Comparison of ENCODE assay signal across 21 cellular contexts in genomic region chr1:46218443-46218842, GRCh38. TPM values are rescaled to one million over a fixed set of nuclear protein-coding genes. Genes with fewer than 3 reads are reported as not detected.
DNase-seq lines count a peak whose midpoint lies in the region; ATAC-seq and TF ChIP-seq lines count a peak whose summit lies in the region.
"Had no signal": no experiment of that assay in that cellular context is flagged by ENCODE, and none has a peak within 500 bp of the region (broad histone marks: within the 10 kb centered on the region; RNA-seq: fewer than 3 reads in every experiment).

No MANE protein-coding gene starts in this region.

- no peaks in the 10 kb centered on the region for H3K36me3 ChIP-seq in breast epithelium

- H3K27ac ChIP-seq in breast epithelium, result peak overlapping the region; percentile 76 to 78
- H3K27ac ChIP-seq: neutrophil, right atrium auricular region had no signal

- intact Hi-C loops in breast epithelium (cut with DNase I; ENCODE audit: low total_unique reads), result no loop called here

- H3K27me3 ChIP-seq in breast epithelium, result no peaks in the 10 kb centered on the region
- H3K27me3 ChIP-seq: neutrophil, right atrium auricular region had no signal

- no peak for TF ChIP-seq POLR2A in breast epithelium (IDR thresholded peaks at IDR 0.05)

- no peak for ATAC-seq in GM21515 (IDR thresholded peaks at IDR 0.05; ENCODE audit: unreplicated experiment)
- ATAC-seq in GM18907 (IDR thresholded peaks at IDR 0.05; ENCODE audit: unreplicated experiment), result no peak
- ATAC-seq: activated CD8-positive, alpha-beta T cell treated with anti-CD3 and anti-CD28 coated beads, Interleukin-2, amount 10 ng/mL, durations not matched to agents 7 days and 5 days; activated T-cell treated with anti-CD3 and anti-CD28 coated beads, Interleukin-2, amount 50 U/mL, for 72 hours; Panc1 had no signal

- peak; percentile 91 for DNase-seq in NCI-H1105 (lab: John Stamatoyannopoulos, UW)
- peak; percentile 48 for DNase-seq in NCI-H2227 (lab: John Stamatoyannopoulos, UW; ENCODE audit: unreplicated experiment)
- no peak for DNase-seq in breast epithelium (ENCODE audit: low spot score in 2 of 2)
- DNase-seq in superior temporal gyrus (ENCODE audit: extremely low spot score), result peak; percentile 9
- no peak for DNase-seq in amniotic stem cell (lab: John Stamatoyannopoulos, UW)
- DNase-seq: activated CD8-positive, alpha-beta T cell treated with anti-CD3 and anti-CD28 coated beads, Interleukin-2, amount 10 ng/mL, durations not matched to agents 7 days and 5 days; activated naive CD8-positive, alpha-beta T cell treated with anti-CD3 and anti-CD28 coated beads, Interleukin-2, amount 10 ng/mL, durations not matched to agents 7 days and 5 days; activated T-cell treated with anti-CD3 and anti-CD28 coated beads, Interleukin-2, amount 50 U/mL, for 72 hours; AML-193; effector memory CD4-positive, alpha-beta T cell; HCEC 1CT; MM.1S; stimulated activated CD4-positive, alpha-beta T cell treated with anti-CD3 and anti-CD28 coated beads, Interleukin-2, amount 100 ng/mL, for 24 hours had no signal

- TF ChIP-seq CTCF in breast epithelium (IDR thresholded peaks at IDR 0.05), result no peak

- H3K4me3 ChIP-seq in breast epithelium, result no peak overlapping the region
- H3K4me3 ChIP-seq: right atrium auricular region had no signal

- no peaks in the 10 kb centered on the region for H3K9me3 ChIP-seq in breast epithelium
- H3K9me3 ChIP-seq: neutrophil, right atrium auricular region had no signal

- H3K4me1 ChIP-seq in breast epithelium, result no peaks in the 10 kb centered on the region
- H3K4me1 ChIP-seq: right atrium auricular region had no signal

RNA-seq across cellular contexts. Expression of gene LURAP1, which starts 15.3 kb away (rescaled TPM):
- 1 to 10 TPM; 2.7 to 5.9 (median 4.2) TPM for total RNA-seq in breast epithelium
- total RNA-seq: activated CD8-positive, alpha-beta T cell treated with anti-CD3 and anti-CD28 coated beads, Interleukin-2, amount 10 ng/mL, durations not matched to agents 7 days and 5 days; NCI-H460 had no signal

RNA-seq across cellular contexts. Expression of gene POMGNT1, which starts 20.2 kb away (rescaled TPM):
- total RNA-seq in breast epithelium, result 10 to 100 TPM; 37.6 to 47.4 (median 42.3) TPM

RNA-seq across cellular contexts. Expression of gene RAD54L, which starts 29.1 kb away (rescaled TPM):
- total RNA-seq in breast epithelium, result 1 to 10 TPM in 2 of 3 donors, not detected in 1; 1.8 to 4.9 TPM
- total RNA-seq: mononuclear cell, right atrium auricular region had no signal

RNA-seq across cellular contexts. Expression of gene P3R3URF, which starts 42.2 kb away (rescaled TPM):
- not detected for total RNA-seq in breast epithelium
- total RNA-seq: activated CD8-positive, alpha-beta T cell treated with anti-CD3 and anti-CD28 coated beads, Interleukin-2, amount 10 ng/mL, durations not matched to agents 7 days and 5 days; activated naive CD8-positive, alpha-beta T cell treated with anti-CD3 and anti-CD28 coated beads, Interleukin-2, amount 10 ng/mL, durations not matched to agents 7 days and 5 days; activated T-cell treated with anti-CD3 and anti-CD28 coated beads, Interleukin-2, amount 50 U/mL, for 72 hours; mononuclear cell; NCI-H460; right atrium auricular region; subcutaneous adipose tissue had no signal

RNA-seq across cellular contexts. Expression of gene TSPAN1, which starts 43.6 kb away (rescaled TPM):
- 10 to 100 TPM in 1 of 3 donors, 1 to 10 TPM in 1, under 1 TPM in 1; 0.48 to 26.2 (median 8.9) TPM for total RNA-seq in breast epithelium
- total RNA-seq: activated CD8-positive, alpha-beta T cell treated with anti-CD3 and anti-CD28 coated beads, Interleukin-2, amount 10 ng/mL, durations not matched to agents 7 days and 5 days; activated naive CD8-positive, alpha-beta T cell treated with anti-CD3 and anti-CD28 coated beads, Interleukin-2, amount 10 ng/mL, durations not matched to agents 7 days and 5 days; mononuclear cell had no signal

Comparison
In these comparisons a context has a peak if more than half of its experiments do, and no peak if none do; other contexts are left out.
1. DNase-seq: peak in NCI-H1105 (single experiment), NCI-H2227 (single experiment) and superior temporal gyrus (single experiment); none in breast epithelium (0 of 2) and amniotic stem cell (single experiment).